In genomic region chr17:82327757-82328140, GRCh38 we compare ENCODE assay signal across 2 cellular contexts.
TF ChIP-seq lines count a peak whose summit lies in the region.

No MANE protein-coding gene starts in this region.

TF ChIP-seq in IMR-90, 13 proteins besides CTCF, POLR2A, EP300 and RAD21:
- TF ChIP-seq RCOR1 (IDR thresholded peaks at IDR 0.05; ENCODE audit: insufficient replicate concordance, low read length) (no peak), BHLHE40 (IDR thresholded peaks at IDR 0.05; ENCODE audit: low read depth, low read length) (no peak), MAZ (IDR thresholded peaks at IDR 0.05; ENCODE audit: borderline replicate concordance, low read depth, low read length) (no peak), MXI1 (IDR thresholded peaks at IDR 0.05; ENCODE audit: borderline replicate concordance, low read depth, low read length) (no peak), MAFK (IDR thresholded peaks at IDR 0.05; ENCODE audit: low read depth, low read length) (no peak), CHD1 (IDR thresholded peaks at IDR 0.05; ENCODE audit: low read depth, low read length) (no peak), USF2 (IDR thresholded peaks at IDR 0.05; ENCODE audit: low read depth, low read length) (no peak), CEBPB (IDR thresholded peaks at IDR 0.05; ENCODE audit: low read depth, low read length) (no peak), FOS (IDR thresholded peaks at IDR 0.05; ENCODE audit: low read depth, low read length) (no peak), ELK1 (IDR thresholded peaks at IDR 0.05; ENCODE audit: borderline replicate concordance, low read depth, low read length) (no peak), RFX5 (IDR thresholded peaks at IDR 0.05; ENCODE audit: low read depth, low read length) (no peak), NFE2L2 (IDR thresholded peaks at IDR 0.05; ENCODE audit: low read depth, low read length) (no peak), SMC3 (IDR thresholded peaks at IDR 0.05; ENCODE audit: low read depth, low read length) (no peak)

TF ChIP-seq in H1, 55 proteins besides CTCF, POLR2A, EP300 and RAD21:
- TF ChIP-seq SIX5 (IDR thresholded peaks at IDR 0.05; ENCODE audit: low read depth, low read length), result no peak
- no peak for TF ChIP-seq KDM4A (IDR thresholded peaks at IDR 0.05; ENCODE audit: low read depth, low read length, severe bottlenecking)
- no peak for TF ChIP-seq GTF2F1 (IDR thresholded peaks at IDR 0.05; ENCODE audit: borderline replicate concordance, low read depth, low read length)
- no peak for TF ChIP-seq ATF2 (IDR thresholded peaks at IDR 0.05; ENCODE audit: low read length)
- TF ChIP-seq TAF1 (IDR thresholded peaks at IDR 0.05; ENCODE audit: low read depth, low read length), result no peak
- TF ChIP-seq SP4 (IDR thresholded peaks at IDR 0.05; ENCODE audit: low read length), result no peak
